ENCODE assay signal across 8 cellular contexts in genomic region chr11:17014321-17014773, GRCh38. TPM values are rescaled to one million over a fixed set of nuclear protein-coding genes. Genes with fewer than 3 reads are reported as not detected.
A peak's percentile ranks its signal among the peaks of the same experiment; 100 is the strongest.
DNase-seq lines count a peak whose midpoint lies in the region; ATAC-seq and TF ChIP-seq lines count a peak whose summit lies in the region.

TSS of gene PLEKHA7 (minus strand) at chr11:17014414. CDS start at chr11:17014401, 13 bp downstream.

- peak within 1 kb of the TSS; percentile 53 for H3K27ac ChIP-seq in substantia nigra (ENCODE audit: low read depth, low read length, poor library complexity, severe bottlenecking)

- peak within 1 kb of the TSS; percentile 87 to 96 (median 93) for H3K4me3 Mint-ChIP-seq in brain

- peaks cover 9% of the 10 kb centered on the region for H3K27me3 Mint-ChIP-seq in brain

- ATAC-seq in HG03139 (IDR thresholded peaks at IDR 0.05; ENCODE audit: unreplicated experiment) (no peak), GM21619 (IDR thresholded peaks at IDR 0.05; ENCODE audit: unreplicated experiment) (no peak)

- peaks cover 4% of the 10 kb centered on the region for H3K27me3 ChIP-seq in GM06990 (replicated peaks; ENCODE audit: control insufficient read depth, insufficient read depth, low read length)

- H3K36me3 Mint-ChIP-seq in brain: no peaks in the 10 kb centered on the region

- peaks cover 0 to 5% (median 0%) of the 10 kb centered on the region in 5 experiments for H3K9me3 Mint-ChIP-seq in brain

- H3K4me1 Mint-ChIP-seq in brain: peaks cover 14% of the 10 kb centered on the region

- no peaks in the 10 kb centered on the region for H3K36me3 ChIP-seq in GM06990 (ENCODE audit: control insufficient read depth, insufficient read depth, low read length)

- TF ChIP-seq CTCF in GM06990 (IDR thresholded peaks at IDR 0.05; ENCODE audit: insufficient read depth, low read length, poor library complexity, severe bottlenecking) (no peak), brain (conservative IDR thresholded peaks at IDR 0.05) (no peak)

- H3K27ac Mint-ChIP-seq in brain: peak within 1 kb of the TSS; percentile 79 to 96 (median 91)

- no peak for DNase-seq in GM06990 (ENCODE audit: extremely low read depth, insufficient read length)
- peak; percentile 35 for DNase-seq in LoVo (ENCODE audit: low spot score)
- DNase-seq in left kidney (ENCODE audit: low read depth, low spot score): peak; percentile 62
- peak in 7 of 49 donors; percentile 12 to 48 (median 25) for DNase-seq in substantia nigra (lab: John Stamatoyannopoulos, UW)
- DNase-seq in AG08395 (ENCODE audit: low spot score): no peak

- H3K4me3 ChIP-seq in GM06990 (replicated peaks; ENCODE audit: low read depth, low read length): peak within 1 kb of the TSS; percentile 59

RNA-seq across cellular contexts. Expression of gene PLEKHA7, which starts in this region (rescaled TPM):
- 8.9 TPM for polyA plus RNA-seq in brain (ENCODE audit: insufficient read depth, low read depth, low replicate concordance)

Comparison
In these comparisons a context has a peak if more than half of its experiments do, and no peak if none do; other contexts are left out.
1. DNase-seq: peak in LoVo (single experiment) and left kidney (single experiment); none in GM06990 (single experiment) and AG08395 (single experiment).